12 cellular contexts compared by ENCODE assay signal in the genomic region with DNA sequence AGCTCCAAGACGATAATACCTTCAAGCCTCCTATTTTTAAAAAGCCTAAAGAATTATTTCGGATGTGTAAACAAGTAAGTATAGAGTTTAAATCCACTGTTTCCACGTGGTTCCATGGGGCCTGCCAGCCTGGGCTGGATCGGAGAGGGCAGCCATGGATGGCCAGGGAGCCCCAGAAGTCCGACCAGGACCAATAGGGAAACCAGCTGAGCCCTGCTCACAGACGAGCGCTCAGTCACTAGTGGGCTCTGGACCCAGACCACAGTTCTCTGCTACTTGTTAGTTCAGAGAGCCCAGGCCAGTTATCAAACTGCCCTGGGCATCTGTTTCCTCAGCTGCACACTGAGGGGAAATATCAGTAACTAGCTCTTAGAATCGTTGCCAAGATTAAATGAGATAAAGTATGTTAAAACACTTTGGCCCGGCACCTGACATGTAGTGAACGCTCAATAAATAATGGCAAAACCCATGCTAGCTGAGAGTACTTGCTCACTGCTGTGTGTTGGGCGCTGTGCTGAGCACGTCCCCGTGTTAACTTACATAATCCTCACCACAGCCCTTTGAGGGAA.
DNase-seq lines count a peak whose midpoint lies in the region; ATAC-seq and TF ChIP-seq lines count a peak whose summit lies in the region.
"Had no signal": no experiment of that assay in that cellular context is flagged by ENCODE, and none has a peak within 500 bp of the region (broad histone marks: within the 10 kb centered on the region; RNA-seq: fewer than 3 reads in every experiment).

No MANE protein-coding gene starts in this region.

- no peaks in the 10 kb centered on the region for H3K9me3 Mint-ChIP-seq in activated T-helper 2 cell treated with anti-CD3 and anti-CD28 coated beads, Interferon-gamma antibody, Interleukin-2, Interleukin-4, amounts not matched to agents 10 μg/mL and 5 μg/mL and 100 μg/mL, durations not matched to agents 14 hours and 24 hours and 36 hours
- H3K9me3 Mint-ChIP-seq: type B pancreatic cell had no signal

- WGBS in hepatocyte (ENCODE audit: low lambda C conversion rate, missing lambda C conversion rate) = 95% methylated on average over 13 of the region's 13 CpGs

- TF ChIP-seq POLR2A in gastrocnemius medialis (IDR thresholded peaks at IDR 0.05) = no peak

- H2AFZ ChIP-seq in Loucy (ENCODE audit: low read length) (no peak overlapping the region), hepatocyte (no peak overlapping the region)

- H3K79me2 ChIP-seq in Loucy (ENCODE audit: insufficient read depth, low read length) (peaks cover 41% of the 10 kb centered on the region; the same call in 1 of the 2 replicates), hepatocyte (no peaks in the 10 kb centered on the region)

- H3K36me3 Mint-ChIP-seq in activated T-helper 2 cell treated with anti-CD3 and anti-CD28 coated beads, Interferon-gamma antibody, Interleukin-2, Interleukin-4, amounts not matched to agents 10 μg/mL and 5 μg/mL and 100 μg/mL, durations not matched to agents 14 hours and 24 hours and 36 hours (ENCODE audit: low read depth) = peaks cover 59% of the 10 kb centered on the region
- H3K36me3 Mint-ChIP-seq: type B pancreatic cell had no signal

- no peak for TF ChIP-seq CTCF in Loucy (conservative IDR thresholded peaks at IDR 0.05; ENCODE audit: low read length)
- no peak for TF ChIP-seq CTCF in left lung (IDR thresholded peaks at IDR 0.05)
- TF ChIP-seq CTCF in gastrocnemius medialis (IDR thresholded peaks at IDR 0.05 in 4 of 5, conservative IDR thresholded peaks at IDR 0.05 in 1 of 5) = no peak
- no peak for TF ChIP-seq CTCF in hepatocyte (IDR thresholded peaks at IDR 0.05; ENCODE audit: poor library complexity)

- no peaks in the 10 kb centered on the region for H3F3A ChIP-seq in Loucy (ENCODE audit: low read depth)

- H3K9ac ChIP-seq in Loucy (ENCODE audit: low read depth, low read length, poor library complexity, severe bottlenecking) = peak overlapping the region; percentile 54
- H3K9ac ChIP-seq: KMS-11 had no signal

- H3K4me2 ChIP-seq in Loucy (ENCODE audit: low read depth, low read length, poor library complexity, severe bottlenecking) (peak overlapping the region; percentile 78), hepatocyte (no peak overlapping the region)
- H3K4me2 ChIP-seq: KMS-11 had no signal

- H3K4me3 ChIP-seq in Loucy (ENCODE audit: low read length, poor library complexity, severe bottlenecking) = peak overlapping the region; percentile 67
- no peak overlapping the region for H3K4me3 ChIP-seq in left lung
- H3K4me3 ChIP-seq in gastrocnemius medialis = no peak overlapping the region
- no peak overlapping the region for H3K4me3 ChIP-seq in HAP-1
- H3K4me3 ChIP-seq in hepatocyte = no peak overlapping the region

- H3K4me1 ChIP-seq in Loucy (ENCODE audit: insufficient read depth, low read length, poor library complexity, severe bottlenecking) = peaks cover 39% of the 10 kb centered on the region
- peaks cover 23 to 95% of the 10 kb centered on the region in 2 donors for H3K4me1 ChIP-seq in left lung
- peaks cover 16 to 47% of the 10 kb centered on the region in 2 donors for H3K4me1 ChIP-seq in gastrocnemius medialis
- H3K4me1 ChIP-seq in HAP-1 = peaks cover 2% of the 10 kb centered on the region
- peaks cover under 1% of the 10 kb centered on the region for H3K4me1 ChIP-seq in hepatocyte (ENCODE audit: insufficient read depth)

- in situ Hi-C loops in gastrocnemius medialis (cut with MboI; ENCODE audit: low sequenced_read_pairs in 4 of 4) = loop anchor here in 1 of 4 donors (10.0 kb wide), 1 partner anchor 144 kb away; no protein-coding TSS in a partner anchor
- in situ Hi-C loops in HAP-1 (cut with MboI; ENCODE audit: low sequenced_read_pairs) = loop anchor here (10.0 kb wide), 1 partner anchor 314 kb away; a partner anchor contains a TSS

- peak overlapping the region; percentile 43 for H3K27ac Mint-ChIP-seq in activated T-helper 2 cell treated with anti-CD3 and anti-CD28 coated beads, Interferon-gamma antibody, Interleukin-2, Interleukin-4, amounts not matched to agents 10 μg/mL and 5 μg/mL and 100 μg/mL, durations not matched to agents 14 hours and 24 hours and 36 hours
- H3K27ac Mint-ChIP-seq: type B pancreatic cell had no signal

- peaks cover 55% of the 10 kb centered on the region for H3K4me1 Mint-ChIP-seq in activated T-helper 2 cell treated with anti-CD3 and anti-CD28 coated beads, Interferon-gamma antibody, Interleukin-2, Interleukin-4, amounts not matched to agents 10 μg/mL and 5 μg/mL and 100 μg/mL, durations not matched to agents 14 hours and 24 hours and 36 hours (ENCODE audit: low read depth)

- H3K36me3 ChIP-seq in Loucy (ENCODE audit: insufficient read depth, low read length) (peaks cover 13% of the 10 kb centered on the region; the same call in 1 of the 2 replicates), left lung (peaks cover 0 to 82% of the 10 kb centered on the region in 2 donors), gastrocnemius medialis (peaks cover 0 to 9% of the 10 kb centered on the region in 2 donors), HAP-1 (replicated peaks) (no peaks in the 10 kb centered on the region), hepatocyte (replicated peaks; ENCODE audit: insufficient read depth, low read depth) (no peaks in the 10 kb centered on the region)

- H3K4me3 Mint-ChIP-seq in activated T-helper 2 cell treated with anti-CD3 and anti-CD28 coated beads, Interferon-gamma antibody, Interleukin-2, Interleukin-4, amounts not matched to agents 10 μg/mL and 5 μg/mL and 100 μg/mL, durations not matched to agents 14 hours and 24 hours and 36 hours (ENCODE audit: low read depth) = no peak overlapping the region
- H3K4me3 Mint-ChIP-seq: type B pancreatic cell had no signal

- H3K27me3 Mint-ChIP-seq in activated T-helper 2 cell treated with anti-CD3 and anti-CD28 coated beads, Interferon-gamma antibody, Interleukin-2, Interleukin-4, amounts not matched to agents 10 μg/mL and 5 μg/mL and 100 μg/mL, durations not matched to agents 14 hours and 24 hours and 36 hours (ENCODE audit: low read depth) = no peaks in the 10 kb centered on the region
- H3K27me3 Mint-ChIP-seq: type B pancreatic cell had no signal

- no peaks in the 10 kb centered on the region for H3K9me3 ChIP-seq in Loucy (ENCODE audit: insufficient read depth, low read depth, low read length)
- no peaks in the 10 kb centered on the region for H3K9me3 ChIP-seq in left lung
- H3K9me3 ChIP-seq in gastrocnemius medialis = no peaks in the 10 kb centered on the region
- H3K9me3 ChIP-seq in HAP-1 = no peaks in the 10 kb centered on the region
- no peaks in the 10 kb centered on the region for H3K9me3 ChIP-seq in hepatocyte (ENCODE audit: low read depth)

- ATAC-seq in left lung (no peak), gastrocnemius medialis (no peak)

- no peak for DNase-seq in activated T-helper 2 cell treated with anti-CD3 and anti-CD28 coated beads, Interferon-gamma antibody, Interleukin-2, Interleukin-4, amounts not matched to agents 10 μg/mL and 5 μg/mL and 100 μg/mL, durations not matched to agents 14 hours and 24 hours and 36 hours (ENCODE audit: low spot score)
- DNase-seq in left lung (peak in 1 of 2 donors; percentile 45), gastrocnemius medialis (no peak), NCI-H2107 (lab: John Stamatoyannopoulos, UW) (no peak), NCI-H2196 treated with DMSO at 0.1 percent for 48 hours (lab: John Stamatoyannopoulos, UW; ENCODE audit: unreplicated experiment) (no peak), HAP-1 (ENCODE audit: low spot score in 2 of 2) (no peak), hepatocyte (ENCODE audit: low spot score) (no peak)
- DNase-seq: mammary epithelial cell, NCI-H1417 had no signal

- no peaks in the 10 kb centered on the region for H4K20me1 ChIP-seq in Loucy (ENCODE audit: insufficient read depth, low read length, poor library complexity, severe bottlenecking)
- H4K20me1 ChIP-seq in hepatocyte (ENCODE audit: insufficient read depth, poor library complexity, severe bottlenecking) = no peaks in the 10 kb centered on the region

- intact Hi-C loops in activated T-helper 2 cell treated with anti-CD3 and anti-CD28 coated beads, Interferon-gamma antibody, Interleukin-2, Interleukin-4, amounts not matched to agents 10 μg/mL and 5 μg/mL and 100 μg/mL, durations not matched to agents 14 hours and 24 hours and 36 hours (cut with micrococcal nuclease) = no loop called here
- intact Hi-C loops in left lung (cut with DNase I) = no loop called here
- intact Hi-C loops in gastrocnemius medialis (cut with DNase I; ENCODE audit: low total_unique reads) = loop anchor here (5.0 kb wide), 1 partner anchor 316 kb away; no protein-coding TSS in a partner anchor

- H3K9me2 ChIP-seq in Loucy (replicated peaks; ENCODE audit: low read depth, low read length) = no peaks in the 10 kb centered on the region
- no peaks in the 10 kb centered on the region for H3K9me2 ChIP-seq in hepatocyte (replicated peaks; ENCODE audit: insufficient read depth)

- H3K27me3 ChIP-seq in Loucy (ENCODE audit: insufficient read depth, low read length, poor library complexity, severe bottlenecking) (no peaks in the 10 kb centered on the region), left lung (no peaks in the 10 kb centered on the region), gastrocnemius medialis (no peaks in the 10 kb centered on the region), HAP-1 (ENCODE audit: low read depth) (no peaks in the 10 kb centered on the region), hepatocyte (no peaks in the 10 kb centered on the region)

- H3K27ac ChIP-seq in left lung (peak overlapping the region; percentile 33 to 63), gastrocnemius medialis (peak overlapping the region in 3 of 4 donors; percentile 42 to 59 (median 54)), hepatocyte (no peak overlapping the region)
- H3K27ac ChIP-seq: KMS-11 had no signal
